ENCODE assay signal across 11 cellular contexts in the genomic region with DNA sequence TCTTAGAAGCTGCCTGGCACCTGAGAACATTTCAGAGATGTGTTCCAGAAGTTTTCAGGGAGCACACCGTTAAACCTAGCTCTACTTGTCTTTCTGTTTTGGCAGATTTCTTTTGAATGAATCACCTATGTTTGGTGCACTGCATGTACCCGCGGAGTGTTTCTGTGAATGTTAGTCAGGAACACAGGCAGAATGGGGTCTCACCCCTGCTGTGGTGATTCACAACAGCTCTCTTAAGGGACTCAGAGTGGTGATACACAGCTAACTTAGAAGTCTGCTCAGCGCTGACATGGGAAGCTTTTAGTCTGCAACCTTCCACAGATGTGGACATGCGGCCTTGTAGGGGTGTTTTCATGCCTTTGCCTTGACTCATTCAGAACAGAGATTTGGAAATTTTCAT. TPM values are rescaled to one million over a fixed set of nuclear protein-coding genes. Genes with fewer than 3 reads are reported as not detected.
DNase-seq lines count a peak whose midpoint lies in the region; ATAC-seq and TF ChIP-seq lines count a peak whose summit lies in the region.
"Had no signal": no experiment of that assay in that cellular context is flagged by ENCODE, and none has a peak within 500 bp of the region (broad histone marks: within the 10 kb centered on the region; RNA-seq: fewer than 3 reads in every experiment).

No MANE protein-coding gene starts in this region.

- TF ChIP-seq CTCF in AG09319 (IDR thresholded peaks at IDR 0.05; ENCODE audit: low read depth, low read length) (no peak), SK-N-SH (IDR thresholded peaks at IDR 0.05) (no peak), fibroblast of mammary gland (conservative IDR thresholded peaks at IDR 0.05; ENCODE audit: control insufficient read depth, insufficient read depth, low read depth, low read length) (no peak), osteoblast (IDR thresholded peaks at IDR 0.05; ENCODE audit: extremely low read depth, low read depth, low read length) (no peak)
- no peak for TF ChIP-seq CTCF in activated CD8-positive, alpha-beta T cell treated with anti-CD3 and anti-CD28 coated beads for 36 hours (IDR thresholded peaks at IDR 0.05)

- H3K36me3 ChIP-seq in SK-N-SH (replicated peaks in 1 of 2; ENCODE audit: control insufficient read depth in 1 of 2, insufficient read depth in 2 of 2, low read length in 1 of 2), result peaks cover 7 to 22% of the 10 kb centered on the region in 2 experiments
- H3K36me3 ChIP-seq in osteoblast (ENCODE audit: insufficient read depth, low read length), result peaks cover 15% of the 10 kb centered on the region

- H3K4me2 ChIP-seq in SK-N-SH (peak overlapping the region; percentile 70), osteoblast (ENCODE audit: insufficient read depth, low read length) (peak overlapping the region; percentile 84)

- 18% methylated on average over 5 of the region's 5 CpGs for WGBS in SK-N-SH (ENCODE audit: low lambda C conversion rate)

- H3K9ac ChIP-seq in SK-N-SH, result peak overlapping the region; percentile 10; the same call in 1 of the 2 replicates

- no peak overlapping the region for H3K4me3 Mint-ChIP-seq in activated CD8-positive, alpha-beta T cell treated with anti-CD3 and anti-CD28 coated beads for 36 hours
- H3K4me3 Mint-ChIP-seq: memory B cell had no signal

- H3K79me2 ChIP-seq in SK-N-SH (ENCODE audit: insufficient read depth), result no peaks in the 10 kb centered on the region
- H3K79me2 ChIP-seq in osteoblast (ENCODE audit: insufficient read depth, low read length), result peaks cover 2% of the 10 kb centered on the region

- peak overlapping the region in 1 of 2 experiments; percentile 87; a peak in 2 of 4 replicates for H3K27ac ChIP-seq in SK-N-SH (ENCODE audit: low read depth in 2 of 2, low read length in 1 of 2)
- H3K27ac ChIP-seq in osteoblast (ENCODE audit: low read depth, low read length), result peak overlapping the region; percentile 76

- H4K20me1 ChIP-seq in SK-N-SH (ENCODE audit: insufficient read depth) (peaks cover 5% of the 10 kb centered on the region), osteoblast (ENCODE audit: insufficient read depth, low read length) (no peaks in the 10 kb centered on the region)

- no peaks in the 10 kb centered on the region for H3K9me3 ChIP-seq in SK-N-SH
- no peaks in the 10 kb centered on the region for H3K9me3 ChIP-seq in osteoblast (ENCODE audit: low read depth, low read length)

- TF ChIP-seq RAD21 in SK-N-SH (IDR thresholded peaks at IDR 0.05; ENCODE audit: low read length), result no peak

- peaks cover 22% of the 10 kb centered on the region for H3F3A ChIP-seq in SK-N-SH (replicated peaks; ENCODE audit: insufficient read depth)

- POLR2A ChIA-PET in SK-N-SH (lab: Yijun Ruan, JAX), result interaction anchor here (1.0 kb wide), 1 partner anchor 24 kb away, joined by 3 read pairs; a partner anchor contains a TSS
- POLR2A ChIA-PET in activated CD8-positive, alpha-beta T cell treated with anti-CD3 and anti-CD28 coated beads for 36 hours (lab: Charles Lee), result interaction anchor here (1.3 kb wide), 1 partner anchor 23 kb away, joined by 5 read pairs; no protein-coding TSS in a partner anchor

- H3K4me1 Mint-ChIP-seq in activated CD8-positive, alpha-beta T cell treated with anti-CD3 and anti-CD28 coated beads for 36 hours (ENCODE audit: low read depth), result no peaks in the 10 kb centered on the region
- H3K4me1 Mint-ChIP-seq: memory B cell had no signal

- H3K27me3 ChIP-seq in SK-N-SH (ENCODE audit: insufficient read depth) (no peaks in the 10 kb centered on the region), osteoblast (ENCODE audit: insufficient read depth, low read length) (no peaks in the 10 kb centered on the region)

- no peak overlapping the region for H3K27ac Mint-ChIP-seq in activated CD8-positive, alpha-beta T cell treated with anti-CD3 and anti-CD28 coated beads for 36 hours
- H3K27ac Mint-ChIP-seq: memory B cell had no signal

- ATAC-seq in HG02938 (IDR thresholded peaks at IDR 0.05; ENCODE audit: unreplicated experiment), result no peak
- ATAC-seq in GM19023 (IDR thresholded peaks at IDR 0.05; ENCODE audit: unreplicated experiment), result no peak
- no peak for ATAC-seq in activated CD8-positive, alpha-beta T cell treated with anti-CD3 and anti-CD28 coated beads for 36 hours

- no peaks in the 10 kb centered on the region for H3K27me3 Mint-ChIP-seq in activated CD8-positive, alpha-beta T cell treated with anti-CD3 and anti-CD28 coated beads for 36 hours
- H3K27me3 Mint-ChIP-seq: memory B cell had no signal

- no peaks in the 10 kb centered on the region for H3K9me2 ChIP-seq in SK-N-SH

- DNase-seq in AG09319 (ENCODE audit: extremely low read depth, low read depth) (peak; percentile 79), SK-N-SH (no peak), fibroblast of mammary gland (ENCODE audit: low read depth) (peak; percentile 100), osteoblast (ENCODE audit: insufficient read length, low spot score, missing footprints) (peak; percentile 93), COLO668 (lab: John Stamatoyannopoulos, UW; ENCODE audit: unreplicated experiment) (no peak)
- no peak for DNase-seq in activated CD8-positive, alpha-beta T cell treated with anti-CD3 and anti-CD28 coated beads for 36 hours
- DNase-seq: NCI-H1694, T-helper 9 cell had no signal

- peaks cover 23% of the 10 kb centered on the region for H3K36me3 Mint-ChIP-seq in activated CD8-positive, alpha-beta T cell treated with anti-CD3 and anti-CD28 coated beads for 36 hours (ENCODE audit: low read depth)

- H3K4me1 ChIP-seq in SK-N-SH (ENCODE audit: control insufficient read depth in 1 of 2, insufficient read depth in 2 of 2, low read depth in 1 of 2, low read length in 1 of 2) (peaks cover 14 to 16% of the 10 kb centered on the region in 2 experiments; a peak in 3 of 4 replicates), osteoblast (ENCODE audit: insufficient read depth, low read length) (peaks cover 16% of the 10 kb centered on the region)

- H3K4me3 ChIP-seq in SK-N-SH (ENCODE audit: low read depth in 2 of 2, low read length in 1 of 2) (0 out of 4 replicates have a peak overlapping the region, but pooled peaks of 1 of the 2 experiments have one; percentile 9), fibroblast of mammary gland (ENCODE audit: control insufficient read depth, low read depth, low read length) (peak overlapping the region; percentile 28), osteoblast (ENCODE audit: insufficient read depth, low read length) (peak overlapping the region; percentile 41)

- H2AFZ ChIP-seq in SK-N-SH (ENCODE audit: low read depth) (no peak overlapping the region; the same call in 1 of the 2 replicates), osteoblast (ENCODE audit: low read length) (peak overlapping the region; percentile 30)

- CTCF ChIA-PET in SK-N-SH (lab: Yijun Ruan, JAX), result interaction anchor here (0.9 to 1.6 kb wide), 4 partner anchors 13 to 47 kb away, joined by 3 to 4 read pairs (median 3); no protein-coding TSS in a partner anchor
- CTCF ChIA-PET in activated CD8-positive, alpha-beta T cell treated with anti-CD3 and anti-CD28 coated beads for 36 hours (lab: Charles Lee), result interaction anchor here (1.5 kb wide), 1 partner anchor 28 kb away, joined by 3 read pairs; no protein-coding TSS in a partner anchor

- no peaks in the 10 kb centered on the region for H3K9me3 Mint-ChIP-seq in activated CD8-positive, alpha-beta T cell treated with anti-CD3 and anti-CD28 coated beads for 36 hours
- H3K9me3 Mint-ChIP-seq: memory B cell had no signal

- TF ChIP-seq EP300 in SK-N-SH (IDR thresholded peaks at IDR 0.05; ENCODE audit: borderline replicate concordance in 1 of 2, low read depth in 1 of 2, low read length in 1 of 2), result no peak

- intact Hi-C loops in activated CD8-positive, alpha-beta T cell treated with anti-CD3 and anti-CD28 coated beads for 36 hours (cut with micrococcal nuclease), result no loop called here

TF ChIP-seq in SK-N-SH, 30 proteins besides CTCF, POLR2A, EP300 and RAD21 (continues in another document):
- TF ChIP-seq CHD2 (IDR thresholded peaks at IDR 0.05; ENCODE audit: low read length, partially characterized antibody), result no peak
- TF ChIP-seq, protein P1, sequence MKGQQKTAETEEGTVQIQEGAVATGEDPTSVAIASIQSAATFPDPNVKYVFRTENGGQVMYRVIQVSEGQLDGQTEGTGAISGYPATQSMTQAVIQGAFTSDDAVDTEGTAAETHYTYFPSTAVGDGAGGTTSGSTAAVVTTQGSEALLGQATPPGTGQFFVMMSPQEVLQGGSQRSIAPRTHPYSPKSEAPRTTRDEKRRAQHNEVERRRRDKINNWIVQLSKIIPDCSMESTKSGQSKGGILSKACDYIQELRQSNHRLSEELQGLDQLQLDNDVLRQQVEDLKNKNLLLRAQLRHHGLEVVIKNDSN (IDR thresholded peaks at IDR 0.05; ENCODE audit: borderline replicate concordance, low read depth), result no peak
- no peak for TF ChIP-seq FOXM1 (IDR thresholded peaks at IDR 0.05; ENCODE audit: low read depth)
- no peak for TF ChIP-seq RCOR1 (IDR thresholded peaks at IDR 0.05; ENCODE audit: low read length)
- TF ChIP-seq, protein P2, sequence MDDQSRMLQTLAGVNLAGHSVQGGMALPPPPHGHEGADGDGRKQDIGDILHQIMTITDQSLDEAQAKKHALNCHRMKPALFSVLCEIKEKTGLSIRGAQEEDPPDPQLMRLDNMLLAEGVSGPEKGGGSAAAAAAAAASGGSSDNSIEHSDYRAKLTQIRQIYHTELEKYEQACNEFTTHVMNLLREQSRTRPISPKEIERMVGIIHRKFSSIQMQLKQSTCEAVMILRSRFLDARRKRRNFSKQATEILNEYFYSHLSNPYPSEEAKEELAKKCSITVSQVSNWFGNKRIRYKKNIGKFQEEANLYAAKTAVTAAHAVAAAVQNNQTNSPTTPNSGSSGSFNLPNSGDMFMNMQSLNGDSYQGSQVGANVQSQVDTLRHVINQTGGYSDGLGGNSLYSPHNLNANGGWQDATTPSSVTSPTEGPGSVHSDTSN (IDR thresholded peaks at IDR 0.05), result no peak; the same call in 1 of the 2 replicates
- TF ChIP-seq NFIC (IDR thresholded peaks at IDR 0.05; ENCODE audit: borderline replicate concordance), result no peak
- peak; percentile 60 for TF ChIP-seq TCF12 (IDR thresholded peaks at IDR 0.05)

RNA-seq across cellular contexts. Expression of a gene that starts 24.0 kb away (rescaled TPM):
- polyA plus RNA-seq in SK-N-SH (2012; rRNA removed), result 13.0 and 18.6 TPM in 2 replicates
- 13.2 and 13.4 TPM in 2 replicates for polyA plus RNA-seq in SK-N-SH (2012; cell fraction: cytosol; rRNA removed)
- polyA plus RNA-seq in SK-N-SH (2012; cell fraction: nucleus; rRNA removed), result 27.3 and 45.4 TPM in 2 replicates
- total RNA-seq in osteoblast, result 13.0 and 14.1 TPM in 2 replicates
- total RNA-seq in activated CD8-positive, alpha-beta T cell treated with anti-CD3 and anti-CD28 coated beads for 36 hours, result 10 to 100 TPM; 19.4 to 21.4 TPM

RNA-seq across cellular contexts. Expression of a gene that starts 37.0 kb away (rescaled TPM):
- polyA plus RNA-seq in SK-N-SH (2012; rRNA removed), result not detected in 2 replicates
- not detected in 2 replicates for polyA plus RNA-seq in SK-N-SH (2012; cell fraction: cytosol; rRNA removed)
- polyA plus RNA-seq in SK-N-SH (2012; cell fraction: nucleus; rRNA removed), result not detected in 2 replicates
- total RNA-seq in osteoblast, result not detected in 2 replicates
- not detected for total RNA-seq in activated CD8-positive, alpha-beta T cell treated with anti-CD3 and anti-CD28 coated beads for 36 hours

RNA-seq across cellular contexts. Expression of a gene that starts 48.6 kb away (rescaled TPM):
- 29.8 and 39.6 TPM in 2 replicates for polyA plus RNA-seq in SK-N-SH (2012; rRNA removed)
- 29.3 and 35.0 TPM in 2 replicates for polyA plus RNA-seq in SK-N-SH (2012; cell fraction: cytosol; rRNA removed)
- 21.0 and 29.3 TPM in 2 replicates for polyA plus RNA-seq in SK-N-SH (2012; cell fraction: nucleus; rRNA removed)
- total RNA-seq in osteoblast, result 36.8 and 40.9 TPM in 2 replicates
- 10 to 100 TPM; 27.8 to 28.2 TPM for total RNA-seq in activated CD8-positive, alpha-beta T cell treated with anti-CD3 and anti-CD28 coated beads for 36 hours

Comparison
In these comparisons a context has a peak if more than half of its experiments do, and no peak if none do; other contexts are left out.
1. DNase-seq: peak in AG09319 (single experiment), fibroblast of mammary gland (single experiment) and osteoblast (single experiment); none in SK-N-SH (single experiment), activated CD8-positive, alpha-beta T cell treated with anti-CD3 and anti-CD28 coated beads for 36 hours (single experiment) and COLO668 (single experiment).